Comparison of ENCODE assay signal across 17 cellular contexts in genomic region chr9:93886911-93887310, GRCh38.
"Had no signal": no experiment of that assay in that cellular context is flagged by ENCODE, and none has a peak within 500 bp of the region (broad histone marks: within the 10 kb centered on the region; RNA-seq: fewer than 3 reads in every experiment).

No MANE protein-coding gene starts in this region.

- H3K36me3 ChIP-seq: pancreas, sigmoid colon, spleen, suprapubic skin had no signal

- ATAC-seq: foreskin keratinocyte, left lobe of liver, pancreas had no signal

- DNase-seq: activated CD4-positive, alpha-beta T cell treated with anti-CD3 and anti-CD28 coated beads, Interleukin-2, amount 10 ng/mL, durations not matched to agents 24 days and 14 days; activated CD4-positive, CD25-positive, alpha-beta regulatory T cell; activated gamma-delta T cell; activated naive CD8-positive, alpha-beta T cell treated with anti-CD3 and anti-CD28 coated beads for 36 hours; activated T-cell treated with anti-CD3 and anti-CD28 coated beads, Interleukin-2, amount 50 U/mL, for 24 hours; amygdala; effector CD4-positive, alpha-beta T cell; foreskin keratinocyte; mammary epithelial cell; naive B cell; sigmoid colon; spleen; SW 1271 had no signal

- H3K4me3 ChIP-seq: coronary artery, pancreas, sigmoid colon, spleen, suprapubic skin had no signal

- H3K4me1 ChIP-seq: foreskin keratinocyte, pancreas, sigmoid colon, spleen, suprapubic skin had no signal

- H3K9me3 ChIP-seq: pancreas, sigmoid colon, suprapubic skin had no signal

- H3K27ac ChIP-seq: coronary artery, foreskin keratinocyte, pancreas, sigmoid colon, spleen, suprapubic skin had no signal

- H3K27me3 ChIP-seq: foreskin keratinocyte, pancreas, sigmoid colon, spleen, suprapubic skin had no signal
